Comparison of ENCODE assay signal across 24 cellular contexts in the genomic region with DNA sequence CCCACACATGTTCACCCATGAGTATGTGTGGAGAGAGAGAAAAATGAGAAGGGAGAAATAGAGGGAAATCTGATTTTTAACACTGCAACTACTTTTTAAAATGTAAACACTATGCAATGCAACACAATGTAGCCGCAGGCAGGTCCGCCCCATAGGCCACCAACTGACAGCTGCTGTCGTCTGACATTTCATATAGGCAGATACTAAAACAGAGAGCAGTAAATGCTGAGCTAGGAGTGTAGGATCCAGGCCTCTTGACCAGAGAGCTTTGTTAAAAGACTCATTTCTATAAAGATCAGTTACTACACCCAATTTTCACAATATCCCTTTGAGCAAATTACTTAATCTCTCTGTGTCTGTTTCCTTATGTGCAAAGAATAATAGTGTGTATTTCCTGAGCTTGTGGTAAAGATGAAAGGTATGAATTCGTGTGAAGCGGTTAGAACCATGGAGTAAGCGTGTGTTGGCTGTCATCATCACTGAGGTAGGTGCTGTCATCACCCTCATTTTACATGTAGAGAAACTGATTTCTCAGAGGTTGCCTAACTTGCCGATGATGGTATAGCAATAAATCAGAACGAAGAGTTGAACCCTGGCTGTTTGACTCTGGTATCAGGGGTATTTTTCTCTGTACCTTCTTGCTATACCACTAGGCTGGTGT. TPM values are rescaled to one million over a fixed set of nuclear protein-coding genes. Genes with fewer than 3 reads are reported as not detected.
DNase-seq lines count a peak whose midpoint lies in the region; ATAC-seq and TF ChIP-seq lines count a peak whose summit lies in the region.
"Had no signal": no experiment of that assay in that cellular context is flagged by ENCODE, and none has a peak within 500 bp of the region (broad histone marks: within the 10 kb centered on the region; RNA-seq: fewer than 3 reads in every experiment).

No MANE protein-coding gene starts in this region.

- no peaks in the 10 kb centered on the region for H3K27me3 ChIP-seq in CD8-positive, alpha-beta memory T cell (ENCODE audit: insufficient read depth, low read length, poor library complexity, severe bottlenecking)
- H3K27me3 ChIP-seq: body of pancreas, stomach, upper lobe of right lung had no signal

- no peak overlapping the region for H3K27ac Mint-ChIP-seq in activated T-cell treated with anti-CD3 and anti-CD28 coated beads, Interleukin-2, amount 50 U/mL, for 72 hours
- H3K27ac Mint-ChIP-seq in CD8-positive, alpha-beta memory T cell: peak overlapping the region in 6 of 8 donors; percentile 1 to 92 (median 75)
- H3K27ac Mint-ChIP-seq in activated CD4-positive, alpha-beta T cell treated with anti-CD3 and anti-CD28 coated beads, Interleukin-2, amount 10 ng/mL, durations not matched to agents 7 days and 5 days: peak overlapping the region; percentile 82
- H3K27ac Mint-ChIP-seq in glutamatergic neuron (ENCODE audit: unreplicated experiment) (peak overlapping the region; percentile 87), endothelial cell (ENCODE audit: unreplicated experiment) (no peak overlapping the region)

- no peaks in the 10 kb centered on the region for H3K9me3 ChIP-seq in CD8-positive, alpha-beta memory T cell (ENCODE audit: low read length)
- H3K9me3 ChIP-seq: body of pancreas, SJSA1, stomach, upper lobe of right lung had no signal

- peak; percentile 93 to 96 for ATAC-seq in activated T-cell treated with anti-CD3 and anti-CD28 coated beads, Interleukin-2, amount 50 U/mL, for 72 hours (replicated peaks in 1 of 2)
- no peak for ATAC-seq in HG02885 (IDR thresholded peaks at IDR 0.05; ENCODE audit: poor library complexity, unreplicated experiment)
- ATAC-seq: body of pancreas, foreskin keratinocyte, upper lobe of right lung had no signal

- in situ Hi-C loops in GM13976 (cut with MboI; ENCODE audit: low sequenced_read_pairs, unreplicated experiment): loop anchor here (25.0 kb wide), 1 partner anchor 1107 kb away; no protein-coding TSS in a partner anchor

- H3K36me3 ChIP-seq in CD8-positive, alpha-beta memory T cell (ENCODE audit: insufficient read depth, low read length): no peaks in the 10 kb centered on the region
- H3K36me3 ChIP-seq: SJSA1, stomach, upper lobe of right lung had no signal

- POLR2A ChIA-PET in CD8-positive, alpha-beta memory T cell (lab: Charles Lee): no interaction called here
- POLR2A ChIA-PET in activated CD4-positive, alpha-beta T cell treated with anti-CD3 and anti-CD28 coated beads, Interleukin-2, amount 10 ng/mL, durations not matched to agents 7 days and 5 days (lab: Charles Lee): no interaction called here

- peaks cover 7% of the 10 kb centered on the region for H3K27me3 Mint-ChIP-seq in activated T-cell treated with anti-CD3 and anti-CD28 coated beads, Interleukin-2, amount 50 U/mL, for 72 hours (ENCODE audit: low read depth)
- peaks cover 3 to 41% of the 10 kb centered on the region in 2 donors for H3K27me3 Mint-ChIP-seq in CD8-positive, alpha-beta memory T cell
- peaks cover 14% of the 10 kb centered on the region for H3K27me3 Mint-ChIP-seq in activated CD4-positive, alpha-beta T cell treated with anti-CD3 and anti-CD28 coated beads, Interleukin-2, amount 10 ng/mL, durations not matched to agents 7 days and 5 days
- H3K27me3 Mint-ChIP-seq in glutamatergic neuron (ENCODE audit: unreplicated experiment) (peaks cover 2% of the 10 kb centered on the region), endothelial cell (ENCODE audit: unreplicated experiment) (no peaks in the 10 kb centered on the region)

- CTCF ChIA-PET in CD8-positive, alpha-beta memory T cell (lab: Charles Lee): interaction anchor here (1.2 kb wide), 1 partner anchor 10 kb away, joined by 3 read pairs; no protein-coding TSS in a partner anchor
- CTCF ChIA-PET in activated CD4-positive, alpha-beta T cell treated with anti-CD3 and anti-CD28 coated beads, Interleukin-2, amount 10 ng/mL, durations not matched to agents 7 days and 5 days (lab: Charles Lee): interaction anchor here (0.5 to 1.6 kb wide), 2 partner anchors 26 to 999 kb away, joined by 3 read pairs; no protein-coding TSS in a partner anchor

- H3K4me3 ChIP-seq in CD8-positive, alpha-beta memory T cell (ENCODE audit: low read length): no peak overlapping the region
- H3K4me3 ChIP-seq: body of pancreas, PC-9, SJSA1, stomach, upper lobe of right lung had no signal

- no peaks in the 10 kb centered on the region for H3K36me3 Mint-ChIP-seq in activated T-cell treated with anti-CD3 and anti-CD28 coated beads, Interleukin-2, amount 50 U/mL, for 72 hours (ENCODE audit: insufficient read depth in 2 of 2)
- no peaks in the 10 kb centered on the region for H3K36me3 Mint-ChIP-seq in CD8-positive, alpha-beta memory T cell
- H3K36me3 Mint-ChIP-seq in activated CD4-positive, alpha-beta T cell treated with anti-CD3 and anti-CD28 coated beads, Interleukin-2, amount 10 ng/mL, durations not matched to agents 7 days and 5 days (ENCODE audit: low read depth): no peaks in the 10 kb centered on the region
- H3K36me3 Mint-ChIP-seq in glutamatergic neuron (ENCODE audit: unreplicated experiment) (no peaks in the 10 kb centered on the region), endothelial cell (ENCODE audit: low read depth, unreplicated experiment) (no peaks in the 10 kb centered on the region)

- no peak overlapping the region for H3K27ac ChIP-seq in CD8-positive, alpha-beta memory T cell (ENCODE audit: low read depth, low read length)
- H3K27ac ChIP-seq: body of pancreas, foreskin keratinocyte, PC-9, SJSA1, stomach, upper lobe of right lung had no signal

- H3K9me3 Mint-ChIP-seq in activated T-cell treated with anti-CD3 and anti-CD28 coated beads, Interleukin-2, amount 50 U/mL, for 72 hours: no peaks in the 10 kb centered on the region
- H3K9me3 Mint-ChIP-seq in CD8-positive, alpha-beta memory T cell: no peaks in the 10 kb centered on the region
- H3K9me3 Mint-ChIP-seq in activated CD4-positive, alpha-beta T cell treated with anti-CD3 and anti-CD28 coated beads, Interleukin-2, amount 10 ng/mL, durations not matched to agents 7 days and 5 days: no peaks in the 10 kb centered on the region
- peaks cover 3% of the 10 kb centered on the region for H3K9me3 Mint-ChIP-seq in glutamatergic neuron (ENCODE audit: unreplicated experiment)
- no peaks in the 10 kb centered on the region for H3K9me3 Mint-ChIP-seq in endothelial cell (ENCODE audit: unreplicated experiment)

- peak; percentile 15 to 26 for DNase-seq in activated T-cell treated with anti-CD3 and anti-CD28 coated beads, Interleukin-2, amount 50 U/mL, for 72 hours
- no peak for DNase-seq in activated T-cell treated with anti-CD3 and anti-CD28 coated beads, Interleukin-2, amount 50 U/mL, for 48 hours
- DNase-seq in CD8-positive, alpha-beta memory T cell: peak in 2 of 5 donors; percentile 55 to 89
- DNase-seq in activated CD4-positive, alpha-beta T cell treated with anti-CD3 and anti-CD28 coated beads, Interleukin-2, amount 10 ng/mL, durations not matched to agents 7 days and 5 days: peak; percentile 73
- no peak for DNase-seq in glutamatergic neuron
- no peak for DNase-seq in GM13976 (ENCODE audit: low spot score)
- no peak for DNase-seq in endothelial cell (ENCODE audit: low spot score)
- DNase-seq: activated CD4-positive, CD25-positive, alpha-beta regulatory T cell treated with anti-CD3 and anti-CD28 coated beads, Interleukin-2, amount 50 U/mL, for 72 hours; activated effector memory CD4-positive, alpha-beta T cell treated with Interleukin-2 at 50 U/mL for 16 hours; foreskin keratinocyte; kidney; NCI-H1417 treated with DMSO at 0.1 percent for 48 hours; NCI-H2171; NCI-H748 treated with DMSO at 0.1 percent for 48 hours; PC-9; small intestine; stomach; T-helper 9 cell; upper lobe of right lung had no signal

- peak overlapping the region in 1 of 2 donors; percentile 12 for H3K4me3 Mint-ChIP-seq in activated T-cell treated with anti-CD3 and anti-CD28 coated beads, Interleukin-2, amount 50 U/mL, for 72 hours
- no peak overlapping the region for H3K4me3 Mint-ChIP-seq in CD8-positive, alpha-beta memory T cell
- no peak overlapping the region for H3K4me3 Mint-ChIP-seq in activated CD4-positive, alpha-beta T cell treated with anti-CD3 and anti-CD28 coated beads, Interleukin-2, amount 10 ng/mL, durations not matched to agents 7 days and 5 days
- H3K4me3 Mint-ChIP-seq in glutamatergic neuron (ENCODE audit: unreplicated experiment) (no peak overlapping the region), endothelial cell (ENCODE audit: unreplicated experiment) (no peak overlapping the region)

- no peak for TF ChIP-seq CTCF in glutamatergic neuron (IDR thresholded peaks at IDR 0.05; ENCODE audit: partially characterized antibody, unreplicated experiment)
- no peak for TF ChIP-seq CTCF in GM13976 (IDR thresholded peaks at IDR 0.05; ENCODE audit: borderline replicate concordance, control extremely low read depth, extremely low read depth, insufficient read depth, missing control alignments)
- no peak for TF ChIP-seq CTCF in endothelial cell (IDR thresholded peaks at IDR 0.05; ENCODE audit: unreplicated experiment)

- H3K4me1 ChIP-seq in CD8-positive, alpha-beta memory T cell (ENCODE audit: insufficient read depth, low read length): peaks cover 28% of the 10 kb centered on the region
- H3K4me1 ChIP-seq: foreskin keratinocyte, SJSA1, stomach, upper lobe of right lung had no signal

- peaks cover 30% of the 10 kb centered on the region for H3K4me1 Mint-ChIP-seq in activated T-cell treated with anti-CD3 and anti-CD28 coated beads, Interleukin-2, amount 50 U/mL, for 72 hours (ENCODE audit: low read depth)
- H3K4me1 Mint-ChIP-seq in CD8-positive, alpha-beta memory T cell: peaks cover 4 to 21% (median 10%) of the 10 kb centered on the region in 3 donors
- peaks cover 30% of the 10 kb centered on the region for H3K4me1 Mint-ChIP-seq in activated CD4-positive, alpha-beta T cell treated with anti-CD3 and anti-CD28 coated beads, Interleukin-2, amount 10 ng/mL, durations not matched to agents 7 days and 5 days
- H3K4me1 Mint-ChIP-seq in glutamatergic neuron (ENCODE audit: low read depth, unreplicated experiment) (peaks cover 19% of the 10 kb centered on the region), endothelial cell (ENCODE audit: unreplicated experiment) (peaks cover 5% of the 10 kb centered on the region)

RNA-seq across cellular contexts. Expression of gene PDE8B, which starts 55.2 kb away (rescaled TPM):
- under 1 TPM; 0.07 to 0.36 TPM for total RNA-seq in activated T-cell treated with anti-CD3 and anti-CD28 coated beads, Interleukin-2, amount 50 U/mL, for 72 hours
- total RNA-seq in CD8-positive, alpha-beta memory T cell: not detected
- polyA plus RNA-seq in CD8-positive, alpha-beta memory T cell: 0.07 TPM
- under 1 TPM in 1 of 2 experiments, not detected in 1; 0.25 TPM for total RNA-seq in activated CD4-positive, alpha-beta T cell treated with anti-CD3 and anti-CD28 coated beads, Interleukin-2, amount 10 ng/mL, durations not matched to agents 7 days and 5 days
- 1.1 TPM for total RNA-seq in glutamatergic neuron (ENCODE audit: unreplicated experiment)
- total RNA-seq in endothelial cell (ENCODE audit: unreplicated experiment): 7.8 TPM
- total RNA-seq: foreskin keratinocyte, HT-29, pulmonary artery endothelial cell, SJSA1 had no signal
- polyA plus RNA-seq: foreskin keratinocyte had no signal

Comparison
In these comparisons a context has a peak if more than half of its experiments do, and no peak if none do; other contexts are left out.
1. DNase-seq: peak in activated T-cell treated with anti-CD3 and anti-CD28 coated beads, Interleukin-2, amount 50 U/mL, for 72 hours (2 of 2) and activated CD4-positive, alpha-beta T cell treated with anti-CD3 and anti-CD28 coated beads, Interleukin-2, amount 10 ng/mL, durations not matched to agents 7 days and 5 days (single experiment); none in activated T-cell treated with anti-CD3 and anti-CD28 coated beads, Interleukin-2, amount 50 U/mL, for 48 hours (0 of 2), glutamatergic neuron (single experiment), GM13976 (single experiment) and endothelial cell (single experiment).
2. H3K27ac Mint-ChIP-seq: peak in CD8-positive, alpha-beta memory T cell (6 of 8), activated CD4-positive, alpha-beta T cell treated with anti-CD3 and anti-CD28 coated beads, Interleukin-2, amount 10 ng/mL, durations not matched to agents 7 days and 5 days (single experiment) and glutamatergic neuron (single experiment); none in activated T-cell treated with anti-CD3 and anti-CD28 coated beads, Interleukin-2, amount 50 U/mL, for 72 hours (single experiment) and endothelial cell (single experiment).